1 cellular context compared by ENCODE assay signal in the genomic region with DNA sequence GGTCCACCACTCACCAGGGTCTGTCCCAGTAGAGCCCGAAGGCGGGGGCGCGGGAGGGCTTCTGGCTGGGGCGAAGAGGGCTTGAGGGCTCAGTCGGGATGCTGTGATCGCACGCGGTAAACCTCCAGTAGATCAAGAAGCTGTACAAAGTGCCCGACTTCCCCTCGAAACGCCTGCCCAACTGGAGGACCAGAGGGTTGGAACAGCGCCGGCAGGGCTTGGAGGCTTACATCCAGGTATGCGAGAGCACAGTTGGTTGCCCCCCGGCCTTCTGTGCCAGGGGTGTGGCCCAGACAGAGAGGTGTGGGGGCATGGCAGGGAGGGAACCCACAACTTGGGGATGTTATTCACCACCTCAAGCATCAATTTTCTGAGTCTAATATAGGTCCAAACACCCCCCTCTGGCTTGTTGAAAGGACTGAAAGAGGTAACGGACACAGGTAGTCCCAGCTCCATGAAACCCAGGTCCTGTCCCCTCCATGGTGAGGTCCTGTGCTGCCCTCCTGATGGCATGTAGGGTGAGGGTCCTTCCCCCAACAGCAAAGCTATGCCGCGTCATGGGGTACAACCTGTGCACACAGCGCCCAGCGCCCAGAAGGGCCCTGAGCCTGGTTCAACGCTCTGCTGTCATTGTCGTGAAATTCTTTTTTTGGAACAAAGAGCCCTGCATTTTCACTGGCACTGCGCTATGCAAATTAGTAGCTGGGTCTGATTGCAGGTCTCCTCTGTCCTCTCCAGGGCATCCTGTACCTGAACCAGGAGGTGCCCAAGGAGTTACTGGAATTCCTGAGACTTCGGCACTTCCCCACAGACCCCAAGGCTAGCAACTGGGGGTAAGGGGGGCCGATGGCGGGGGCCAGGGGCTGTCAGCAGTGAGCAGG.
TF ChIP-seq lines count a peak whose summit lies in the region.

No MANE protein-coding gene starts in this region.

TF ChIP-seq in HEK293, 187 proteins besides CTCF, POLR2A, EP300 and RAD21 (continued from another document):
- TF ChIP-seq, protein P1, sequence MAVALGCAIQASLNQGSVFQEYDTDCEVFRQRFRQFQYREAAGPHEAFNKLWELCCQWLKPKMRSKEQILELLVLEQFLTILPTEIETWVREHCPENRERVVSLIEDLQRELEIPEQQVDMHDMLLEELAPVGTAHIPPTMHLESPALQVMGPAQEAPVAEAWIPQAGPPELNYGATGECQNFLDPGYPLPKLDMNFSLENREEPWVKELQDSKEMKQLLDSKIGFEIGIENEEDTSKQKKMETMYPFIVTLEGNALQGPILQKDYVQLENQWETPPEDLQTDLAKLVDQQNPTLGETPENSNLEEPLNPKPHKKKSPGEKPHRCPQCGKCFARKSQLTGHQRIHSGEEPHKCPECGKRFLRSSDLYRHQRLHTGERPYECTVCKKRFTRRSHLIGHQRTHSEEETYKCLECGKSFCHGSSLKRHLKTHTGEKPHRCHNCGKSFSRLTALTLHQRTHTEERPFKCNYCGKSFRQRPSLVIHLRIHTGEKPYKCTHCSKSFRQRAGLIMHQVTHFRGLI (tag by site-specific recombination; IDR thresholded peaks at IDR 0.05): peak; percentile 55
- TF ChIP-seq, protein P2, sequence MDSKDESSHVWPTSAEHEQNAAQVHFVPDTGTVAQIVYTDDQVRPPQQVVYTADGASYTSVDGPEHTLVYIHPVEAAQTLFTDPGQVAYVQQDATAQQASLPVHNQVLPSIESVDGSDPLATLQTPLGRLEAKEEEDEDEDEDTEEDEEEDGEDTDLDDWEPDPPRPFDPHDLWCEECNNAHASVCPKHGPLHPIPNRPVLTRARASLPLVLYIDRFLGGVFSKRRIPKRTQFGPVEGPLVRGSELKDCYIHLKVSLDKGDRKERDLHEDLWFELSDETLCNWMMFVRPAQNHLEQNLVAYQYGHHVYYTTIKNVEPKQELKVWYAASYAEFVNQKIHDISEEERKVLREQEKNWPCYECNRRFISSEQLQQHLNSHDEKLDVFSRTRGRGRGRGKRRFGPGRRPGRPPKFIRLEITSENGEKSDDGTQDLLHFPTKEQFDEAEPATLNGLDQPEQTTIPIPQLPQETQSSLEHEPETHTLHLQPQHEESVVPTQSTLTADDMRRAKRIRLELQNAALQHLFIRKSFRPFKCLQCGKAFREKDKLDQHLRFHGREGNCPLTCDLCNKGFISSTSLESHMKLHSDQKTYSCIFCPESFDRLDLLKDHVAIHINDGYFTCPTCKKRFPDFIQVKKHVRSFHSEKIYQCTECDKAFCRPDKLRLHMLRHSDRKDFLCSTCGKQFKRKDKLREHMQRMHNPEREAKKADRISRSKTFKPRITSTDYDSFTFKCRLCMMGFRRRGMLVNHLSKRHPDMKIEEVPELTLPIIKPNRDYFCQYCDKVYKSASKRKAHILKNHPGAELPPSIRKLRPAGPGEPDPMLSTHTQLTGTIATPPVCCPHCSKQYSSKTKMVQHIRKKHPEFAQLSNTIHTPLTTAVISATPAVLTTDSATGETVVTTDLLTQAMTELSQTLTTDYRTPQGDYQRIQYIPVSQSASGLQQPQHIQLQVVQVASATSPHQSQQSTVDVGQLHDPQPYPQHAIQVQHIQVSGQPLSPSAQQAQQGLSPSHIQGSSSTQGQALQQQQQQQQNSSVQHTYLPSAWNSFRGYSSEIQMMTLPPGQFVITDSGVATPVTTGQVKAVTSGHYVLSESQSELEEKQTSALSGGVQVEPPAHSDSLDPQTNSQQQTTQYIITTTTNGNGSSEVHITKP (tag by site-specific recombination; IDR thresholded peaks at IDR 0.05): 0 out of 2 replicates have a peak, but pooled peaks have one; percentile 18
TF ChIP-seq in HEK293: peak in this region for 6.
